12 cellular contexts compared by ENCODE assay signal in genomic region chr12:10716277-10716676, GRCh38. TPM values are rescaled to one million over a fixed set of nuclear protein-coding genes. Genes with fewer than 3 reads are reported as not detected.
DNase-seq lines count a peak whose midpoint lies in the region; ATAC-seq, FAIRE-seq and TF ChIP-seq lines count a peak whose summit lies in the region.
"Had no signal": no experiment of that assay in that cellular context is flagged by ENCODE, and none has a peak within 500 bp of the region (broad histone marks: within the 10 kb centered on the region; RNA-seq: fewer than 3 reads in every experiment).

No MANE protein-coding gene starts in this region.

- peak overlapping the region; percentile 44 for H3K4me3 ChIP-seq in WI38 (ENCODE audit: low read depth, low read length)
- peak overlapping the region; percentile 39 for H3K4me3 ChIP-seq in fibroblast of the aortic adventitia (ENCODE audit: low read depth, low read length)
- peak overlapping the region; percentile 23 for H3K4me3 ChIP-seq in skeletal muscle cell (ENCODE audit: low read depth, low read length)
- no peak overlapping the region for H3K4me3 ChIP-seq in CD8-positive, alpha-beta memory T cell (ENCODE audit: low read length)

- H3K27ac Mint-ChIP-seq in CD8-positive, alpha-beta memory T cell = peak overlapping the region in 1 of 8 donors; percentile 9
- H3K27ac Mint-ChIP-seq: activated naive CD4-positive, alpha-beta T cell treated with anti-CD3 and anti-CD28 coated beads, Interleukin-2, amount 50 U/mL, for 72 hours had no signal

- H3K36me3 Mint-ChIP-seq in CD8-positive, alpha-beta memory T cell = peaks cover 0 to 45% (median 3%) of the 10 kb centered on the region in 3 donors
- H3K36me3 Mint-ChIP-seq: CD4-positive, alpha-beta memory T cell had no signal

- TF ChIP-seq CTCF in WI38 (IDR thresholded peaks at IDR 0.05; ENCODE audit: low read depth, low read length) (no peak), fibroblast of the aortic adventitia (IDR thresholded peaks at IDR 0.05; ENCODE audit: insufficient read depth, low read length) (no peak)

- no peaks in the 10 kb centered on the region for H3K27me3 Mint-ChIP-seq in CD8-positive, alpha-beta memory T cell

- peaks cover 16 to 41% (median 34%) of the 10 kb centered on the region in 3 donors for H3K4me1 Mint-ChIP-seq in CD8-positive, alpha-beta memory T cell

- CTCF ChIA-PET in CD8-positive, alpha-beta memory T cell (lab: Charles Lee) = no interaction called here

- H3K4me1 ChIP-seq in CD8-positive, alpha-beta memory T cell (ENCODE audit: insufficient read depth, low read length) = peaks cover 14% of the 10 kb centered on the region

- H3K9me3 ChIP-seq in CD8-positive, alpha-beta memory T cell (ENCODE audit: low read length) = no peaks in the 10 kb centered on the region

- no peak for TF ChIP-seq POLR2A in GM12892 (IDR thresholded peaks at IDR 0.05; ENCODE audit: low read depth, low read length)

- H3K4me3 Mint-ChIP-seq in CD8-positive, alpha-beta memory T cell = no peak overlapping the region
- H3K4me3 Mint-ChIP-seq: activated CD4-positive, alpha-beta memory T cell treated with anti-CD3 and anti-CD28 coated beads for 36 hours had no signal

- no peak for DNase-seq in GM12892 (ENCODE audit: insufficient read length)
- no peak for DNase-seq in fibroblast of the aortic adventitia (ENCODE audit: low read depth)
- no peak for DNase-seq in skeletal muscle cell (ENCODE audit: low read depth)
- no peak for DNase-seq in AML-193 (lab: John Stamatoyannopoulos, UW)
- no peak for DNase-seq in CD8-positive, alpha-beta memory T cell
- DNase-seq: activated CD4-positive, alpha-beta memory T cell treated with anti-CD3 and anti-CD28 coated beads for 36 hours; MM.1S had no signal

- no peaks in the 10 kb centered on the region for H3K9me3 Mint-ChIP-seq in CD8-positive, alpha-beta memory T cell
- H3K9me3 Mint-ChIP-seq: activated CD4-positive, alpha-beta memory T cell treated with anti-CD3 and anti-CD28 coated beads for 36 hours; activated naive CD4-positive, alpha-beta T cell treated with anti-CD3 and anti-CD28 coated beads, Interleukin-2, amount 50 U/mL, for 72 hours; CD4-positive, alpha-beta memory T cell had no signal

- ATAC-seq in HG02970 (IDR thresholded peaks at IDR 0.05; ENCODE audit: low FRiP score, unreplicated experiment) (no peak), GM21447 (IDR thresholded peaks at IDR 0.05; ENCODE audit: unreplicated experiment) (no peak)

- no peaks in the 10 kb centered on the region for H3K27me3 ChIP-seq in CD8-positive, alpha-beta memory T cell (ENCODE audit: insufficient read depth, low read length, poor library complexity, severe bottlenecking)

- POLR2A ChIA-PET in CD8-positive, alpha-beta memory T cell (lab: Charles Lee) = no interaction called here

- peak; percentile 24 for FAIRE-seq in GM12892 (lab: Jason Lieb, UNC)

- no peak overlapping the region for H3K27ac ChIP-seq in CD8-positive, alpha-beta memory T cell (ENCODE audit: low read depth, low read length)

- H3K36me3 ChIP-seq in CD8-positive, alpha-beta memory T cell (ENCODE audit: insufficient read depth, low read length) = no peaks in the 10 kb centered on the region

RNA-seq across cellular contexts. Expression of gene YBX3, which starts 6.8 kb away (rescaled TPM):
- 158 TPM for polyA plus RNA-seq in GM12892 (2012; ENCODE audit: missing spikeins)
- total RNA-seq in fibroblast of the aortic adventitia (ENCODE audit: low replicate concordance) = 139 and 191 TPM in 2 replicates
- 100 to 1,000 TPM; 222 to 251 TPM for total RNA-seq in CD8-positive, alpha-beta memory T cell
- 40.5 TPM for polyA plus RNA-seq in CD8-positive, alpha-beta memory T cell

RNA-seq across cellular contexts. Expression of gene STYK1, which starts 42.4 kb away (rescaled TPM):
- 0.74 TPM for polyA plus RNA-seq in GM12892 (2012; ENCODE audit: missing spikeins)
- 0.27 TPM in 1 of 2 replicates, not detected in the other for total RNA-seq in fibroblast of the aortic adventitia (ENCODE audit: low replicate concordance)
- total RNA-seq in CD8-positive, alpha-beta memory T cell = 1 to 10 TPM; 2.0 to 2.1 TPM
- polyA plus RNA-seq in CD8-positive, alpha-beta memory T cell = 2.1 TPM
- total RNA-seq: activated CD4-positive, alpha-beta memory T cell treated with anti-CD3 and anti-CD28 coated beads for 36 hours; CD4-positive, alpha-beta memory T cell had no signal
- polyA plus RNA-seq: CD4-positive, alpha-beta memory T cell had no signal
